Comparison of ENCODE assay signal across 8 cellular contexts in the genomic region with DNA sequence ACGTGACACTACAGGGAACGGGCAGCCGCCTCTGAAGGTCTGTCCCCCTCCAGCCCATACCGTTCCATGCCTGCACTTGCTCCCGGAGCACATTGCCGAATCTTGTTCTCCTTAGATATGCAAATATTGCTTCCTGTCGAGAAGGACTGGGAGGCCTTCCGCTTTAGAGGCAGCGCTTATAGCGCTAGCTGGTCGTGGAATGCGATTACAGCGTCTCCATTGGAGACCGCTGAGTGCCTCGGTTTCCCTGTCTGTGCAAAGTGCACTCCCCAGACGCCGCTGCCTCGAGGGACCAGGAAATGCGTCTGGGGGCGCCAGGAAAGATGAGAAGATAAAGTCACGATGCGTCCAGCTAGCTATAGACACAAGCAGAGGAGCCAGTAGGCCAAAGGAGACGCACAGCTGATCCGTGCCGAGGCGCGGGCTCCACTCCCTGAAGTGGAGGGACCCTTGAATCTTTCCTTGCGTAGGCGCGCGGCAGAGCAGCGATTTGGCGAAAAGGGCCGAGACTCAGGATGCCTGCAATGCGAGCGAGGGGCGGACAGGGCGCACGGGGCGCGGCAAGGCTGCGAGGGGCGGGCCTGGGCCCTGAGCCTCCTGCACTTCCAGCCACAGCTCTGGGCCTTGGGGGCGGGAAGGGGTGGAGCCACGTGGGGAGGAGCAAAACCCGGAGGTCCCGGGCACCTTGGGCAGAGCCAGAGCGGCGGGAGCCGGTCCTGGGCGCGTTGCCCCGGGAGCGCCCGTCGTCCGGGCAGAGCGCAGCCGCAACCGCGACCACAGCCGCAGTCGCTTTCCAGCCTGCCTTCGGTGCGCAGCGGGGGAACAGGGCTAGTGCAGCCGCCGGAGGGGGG. TPM values are rescaled to one million over a fixed set of nuclear protein-coding genes. Genes with fewer than 3 reads are reported as not detected.
A peak's percentile ranks its signal among the peaks of the same experiment; 100 is the strongest.
DNase-seq lines count a peak whose midpoint lies in the region; ATAC-seq, FAIRE-seq and TF ChIP-seq lines count a peak whose summit lies in the region.

A gene (plus strand): TSS at position 692 of the 851 bp plus-strand sequence. CDS start 261 bp downstream, outside the sequence.

- no peak within 1 kb of the TSS for H3K27ac Mint-ChIP-seq in activated naive CD4-positive, alpha-beta T cell treated with anti-CD3 and anti-CD28 coated beads for 36 hours

- H3K4me1 ChIP-seq in kidney (ENCODE audit: control insufficient read depth in 1 of 2, insufficient read depth in 1 of 2, low read depth in 1 of 2, low read length in 2 of 2): peaks cover 0 to 7% of the 10 kb centered on the region in 2 donors
- peaks cover 33 to 72% (median 56%) of the 10 kb centered on the region in 4 donors for H3K4me1 ChIP-seq in stomach

- CTCF ChIA-PET in activated naive CD4-positive, alpha-beta T cell treated with anti-CD3 and anti-CD28 coated beads for 36 hours (lab: Charles Lee): no interaction called here

- H3K27me3 ChIP-seq in bronchial epithelial cell (ENCODE audit: control insufficient read depth, insufficient read depth, low read length): no peaks in the 10 kb centered on the region
- H3K27me3 ChIP-seq in stomach: peaks cover 12 to 90% (median 34%) of the 10 kb centered on the region in 3 donors

- intact Hi-C loops in activated naive CD4-positive, alpha-beta T cell treated with anti-CD3 and anti-CD28 coated beads for 36 hours (cut with micrococcal nuclease): no loop called here
- intact Hi-C loops in kidney (cut with DNase I) (no loop called here), stomach (cut with DNase I; ENCODE audit: low total_unique reads) (no loop called here)

- no peak for FAIRE-seq in bronchial epithelial cell (lab: Jason Lieb, UNC)
- no peak for FAIRE-seq in kidney (lab: Jason Lieb, UNC)

- TF ChIP-seq CTCF in bronchial epithelial cell (IDR thresholded peaks at IDR 0.05; ENCODE audit: insufficient read depth, low read length, severe bottlenecking) (no peak), kidney (IDR thresholded peaks at IDR 0.05; ENCODE audit: borderline replicate concordance, extremely low read depth, insufficient read depth) (no peak), stomach (IDR thresholded peaks at IDR 0.05) (no peak)

- H3K27ac ChIP-seq in kidney (ENCODE audit: low read depth in 2 of 2, low read length in 2 of 2) (peak within 1 kb of the TSS; percentile 83 to 84), stomach (peak within 1 kb of the TSS; percentile 81 to 88 (median 83))

- H3K4me3 Mint-ChIP-seq in activated naive CD4-positive, alpha-beta T cell treated with anti-CD3 and anti-CD28 coated beads for 36 hours: peak within 1 kb of the TSS; percentile 23

- peak within 1 kb of the TSS in 1 of 2 donors; percentile 65 for H3K9ac ChIP-seq in kidney (ENCODE audit: low read length in 2 of 2)

- ATAC-seq in GM21723 (IDR thresholded peaks at IDR 0.05; ENCODE audit: unreplicated experiment): no peak

- WGBS in stomach, 5 donors: 1 to 4% (median 2%) methylated on average over 41 to 68 of the region's 68 CpGs

- H3K4me3 ChIP-seq in bronchial epithelial cell (ENCODE audit: low read depth, low read length) (peak within 1 kb of the TSS; percentile 50), kidney (ENCODE audit: low read length in 2 of 2) (peak within 1 kb of the TSS; percentile 53 to 70), stomach (peak within 1 kb of the TSS; percentile 49 to 64 (median 54))

- H3K27me3 Mint-ChIP-seq in activated naive CD4-positive, alpha-beta T cell treated with anti-CD3 and anti-CD28 coated beads for 36 hours (ENCODE audit: low read depth): peaks cover 73% of the 10 kb centered on the region

- peaks cover 9% of the 10 kb centered on the region for H3K4me1 Mint-ChIP-seq in activated naive CD4-positive, alpha-beta T cell treated with anti-CD3 and anti-CD28 coated beads for 36 hours (ENCODE audit: low read depth)

- peak in 1 of 4 donors; percentile 81 for TF ChIP-seq POLR2A in stomach (IDR thresholded peaks at IDR 0.05)

- H3K9me3 ChIP-seq in kidney (ENCODE audit: control insufficient read depth in 1 of 2, low read length in 2 of 2) (no peaks in the 10 kb centered on the region), stomach (no peaks in the 10 kb centered on the region)

- no peaks in the 10 kb centered on the region for H3K36me3 ChIP-seq in bronchial epithelial cell (ENCODE audit: control insufficient read depth, insufficient read depth, low read length)
- H3K36me3 ChIP-seq in kidney (ENCODE audit: control insufficient read depth in 1 of 2, insufficient read depth in 2 of 2, low read length in 2 of 2): no peaks in the 10 kb centered on the region
- H3K36me3 ChIP-seq in stomach: no peaks in the 10 kb centered on the region

- no peak for TF ChIP-seq EP300 in stomach (IDR thresholded peaks at IDR 0.05)

- no peaks in the 10 kb centered on the region for H3K9me3 Mint-ChIP-seq in activated naive CD4-positive, alpha-beta T cell treated with anti-CD3 and anti-CD28 coated beads for 36 hours

- peak; percentile 13 for DNase-seq in activated naive CD4-positive, alpha-beta T cell treated with anti-CD3 and anti-CD28 coated beads for 36 hours
- DNase-seq in activated naive CD4-positive, alpha-beta T cell (lab: John Stamatoyannopoulos, UW): no peak
- DNase-seq in NCI-H2196 (lab: John Stamatoyannopoulos, UW; ENCODE audit: unreplicated experiment) (peak; percentile 89), bronchial epithelial cell (ENCODE audit: low read depth) (peak; percentile 79), kidney (peak; percentile 95), stomach (peak; percentile 94)
- no peak for DNase-seq in stimulated activated CD4-positive, alpha-beta T cell treated with anti-CD3 and anti-CD28 coated beads, Interleukin-12 subunit alpha, Interleukin-12 subunit beta, amount 100 ng/mL, for 4 hours

- H3K36me3 Mint-ChIP-seq in activated naive CD4-positive, alpha-beta T cell treated with anti-CD3 and anti-CD28 coated beads for 36 hours (ENCODE audit: low read depth): no peaks in the 10 kb centered on the region

RNA-seq across cellular contexts. Expression of the gene that starts here (rescaled TPM):
- not detected for total RNA-seq in activated naive CD4-positive, alpha-beta T cell treated with anti-CD3 and anti-CD28 coated beads for 36 hours
- total RNA-seq in bronchial epithelial cell: 2.1 and 2.4 TPM in 2 replicates
- 9.7 TPM for total RNA-seq in kidney
- polyA plus RNA-seq in kidney (ENCODE audit: insufficient read depth, low read depth, low replicate concordance): 6.1 TPM
- total RNA-seq in stomach: 1 to 10 TPM in 3 of 5 donors, under 1 TPM in 2; 0.58 to 7.0 (median 2.2) TPM
- 1 to 10 TPM in 2 of 3 donors, under 1 TPM in 1; 0.92 to 4.5 (median 2.9) TPM for polyA plus RNA-seq in stomach

Comparison
In these comparisons a context has a peak if more than half of its experiments do, and no peak if none do; other contexts are left out.
1. Peak in DNase-seq in activated naive CD4-positive, alpha-beta T cell treated with anti-CD3 and anti-CD28 coated beads for 36 hours; RNA of the gene not detected or under 1 TPM.
2. DNase-seq: peak in NCI-H2196 (single experiment), bronchial epithelial cell (single experiment), kidney (single experiment) and stomach (single experiment); none in activated naive CD4-positive, alpha-beta T cell (0 of 4) and stimulated activated CD4-positive, alpha-beta T cell treated with anti-CD3 and anti-CD28 coated beads, Interleukin-12 subunit alpha, Interleukin-12 subunit beta, amount 100 ng/mL, for 4 hours (single experiment).
3. Peak in every context shown above with its lines, with median percentiles within 50 percentile points of each other: H3K4me3 ChIP-seq.